ENCODE assay signal across 26 cellular contexts in the genomic region with DNA sequence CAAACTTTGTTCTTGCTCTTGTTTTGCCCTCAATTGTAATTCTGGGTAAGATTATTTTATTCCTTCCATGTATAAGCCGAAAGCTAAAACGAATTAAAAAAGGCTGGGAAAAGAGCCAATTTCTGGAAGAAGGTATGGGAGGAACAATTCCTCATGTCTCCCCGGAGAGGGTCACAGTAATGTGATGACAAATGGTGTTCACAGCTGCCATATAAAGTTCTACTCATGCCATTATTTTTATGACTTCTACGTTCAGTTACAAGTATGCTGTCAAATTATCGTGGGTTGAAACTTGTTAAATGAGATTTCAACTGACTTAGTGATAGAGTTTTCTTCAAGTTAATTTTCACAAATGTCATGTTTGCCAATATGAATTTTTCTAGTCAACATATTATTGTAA. TPM values are rescaled to one million over a fixed set of nuclear protein-coding genes. Genes with fewer than 3 reads are reported as not detected.
A peak's percentile ranks its signal among the peaks of the same experiment; 100 is the strongest.
DNase-seq lines count a peak whose midpoint lies in the region; ATAC-seq, FAIRE-seq and TF ChIP-seq lines count a peak whose summit lies in the region.
"Had no signal": no experiment of that assay in that cellular context is flagged by ENCODE, and none has a peak within 500 bp of the region (broad histone marks: within the 10 kb centered on the region; RNA-seq: fewer than 3 reads in every experiment).

No MANE protein-coding gene starts in this region.

- no peaks in the 10 kb centered on the region for H3K27me3 ChIP-seq in hepatocyte
- H3K27me3 ChIP-seq: MG63, SJCRH30 had no signal

- H3K4me3 ChIP-seq in hepatocyte: no peak overlapping the region
- H3K4me3 ChIP-seq: A549, MG63, SJCRH30 had no signal

- DNase-seq in D721Med (ENCODE audit: insufficient read length, low spot score) (no peak), RCC 7860 (ENCODE audit: low spot score) (no peak), hepatocyte (ENCODE audit: low spot score) (no peak)
- DNase-seq: C1 segment of cervical spinal cord; Caco-2; CD4-positive, alpha-beta memory T cell; DMS79 treated with DMSO at 0.1 percent for 48 hours; KBM-7; MG63; NCI-H1417; NCI-H1694; NCI-H2029 treated with DMSO at 0.1 percent for 48 hours; NCI-H2171; NCI-H226; NCI-H510A treated with DMSO at 0.1 percent for 48 hours; SJCRH30 had no signal

- FAIRE-seq in D721Med (lab: Jason Lieb, UNC) (peak; percentile 29), RCC 7860 (lab: Jason Lieb, UNC) (no peak)
- FAIRE-seq: A549, GM12892, GM19239, H54, HTR-8/SVneo had no signal

- H3K4me1 ChIP-seq in hepatocyte (ENCODE audit: insufficient read depth): peaks cover 3% of the 10 kb centered on the region

- H3K27ac Mint-ChIP-seq in nephron: peak overlapping the region; percentile 31 to 73 (median 70)
- H3K27ac Mint-ChIP-seq: CD4-positive, alpha-beta memory T cell had no signal

- no peaks in the 10 kb centered on the region for H3K9me3 ChIP-seq in hepatocyte (ENCODE audit: low read depth)
- H3K9me3 ChIP-seq: A549, Caco-2, MG63, SJCRH30 had no signal

- H3K4me3 Mint-ChIP-seq in nephron: no peak overlapping the region
- H3K4me3 Mint-ChIP-seq: CD4-positive, alpha-beta memory T cell had no signal

- no peak overlapping the region for H2AFZ ChIP-seq in hepatocyte

- no peak overlapping the region for H3K4me2 ChIP-seq in hepatocyte
- H3K4me2 ChIP-seq: A549 had no signal

- H3K4me1 Mint-ChIP-seq in nephron: peaks cover 31% of the 10 kb centered on the region
- H3K4me1 Mint-ChIP-seq: CD4-positive, alpha-beta memory T cell had no signal

- no peaks in the 10 kb centered on the region for H3K9me2 ChIP-seq in hepatocyte (replicated peaks; ENCODE audit: insufficient read depth)

- TF ChIP-seq CTCF in 22Rv1 (IDR thresholded peaks at IDR 0.05): no peak
- no peak for TF ChIP-seq CTCF in D721Med (IDR thresholded peaks at IDR 0.05; ENCODE audit: insufficient read depth, missing control alignments)
- TF ChIP-seq CTCF in VCaP (conservative IDR thresholded peaks at IDR 0.05): no peak
- no peak for TF ChIP-seq CTCF in nephron (IDR thresholded peaks at IDR 0.05; ENCODE audit: unreplicated experiment in 3 of 3)
- TF ChIP-seq CTCF in hepatocyte (IDR thresholded peaks at IDR 0.05; ENCODE audit: poor library complexity): no peak

- H3K27ac ChIP-seq in 22Rv1 (peak overlapping the region; percentile 89), VCaP (peak overlapping the region; percentile 100), hepatocyte (no peak overlapping the region)
- H3K27ac ChIP-seq: A549, SJCRH30 had no signal

- H4K20me1 ChIP-seq in hepatocyte (ENCODE audit: insufficient read depth, poor library complexity, severe bottlenecking): no peaks in the 10 kb centered on the region

- no peaks in the 10 kb centered on the region for H3K9me3 Mint-ChIP-seq in nephron
- H3K9me3 Mint-ChIP-seq: CD4-positive, alpha-beta memory T cell had no signal

- no peaks in the 10 kb centered on the region for H3K79me2 ChIP-seq in hepatocyte

- H3K36me3 ChIP-seq in hepatocyte (replicated peaks; ENCODE audit: insufficient read depth, low read depth): no peaks in the 10 kb centered on the region
- H3K36me3 ChIP-seq: MG63, SJCRH30 had no signal

- WGBS in hepatocyte (ENCODE audit: low lambda C conversion rate, missing lambda C conversion rate): 78% methylated on average over 5 of the region's 5 CpGs

- ATAC-seq in GM18502 (IDR thresholded peaks at IDR 0.05; ENCODE audit: poor library complexity, unreplicated experiment): no peak
- ATAC-seq: A549, Right ventricle myocardium inferior had no signal

- no peaks in the 10 kb centered on the region for H3K27me3 Mint-ChIP-seq in nephron (ENCODE audit: low read depth)

- H3K36me3 Mint-ChIP-seq in nephron (ENCODE audit: low read depth): no peaks in the 10 kb centered on the region
- H3K36me3 Mint-ChIP-seq: CD4-positive, alpha-beta memory T cell had no signal

RNA-seq across cellular contexts. Expression of a gene that starts 12.5 kb away (rescaled TPM):
- total RNA-seq in hepatocyte: 4.3 and 7.3 TPM in 2 replicates
- 1.6 and 1.7 TPM in 2 replicates for polyA plus RNA-seq in hepatocyte
- polyA plus RNA-seq: CD4-positive, alpha-beta memory T cell had no signal

RNA-seq across cellular contexts. Expression of a gene that starts 20.9 kb away (rescaled TPM):
- total RNA-seq in hepatocyte: 8.3 and 9.3 TPM in 2 replicates
- 2.4 and 3.4 TPM in 2 replicates for polyA plus RNA-seq in hepatocyte
- polyA plus RNA-seq: CD4-positive, alpha-beta memory T cell had no signal
